Comparison of ENCODE assay signal across 21 cellular contexts in the genomic region with DNA sequence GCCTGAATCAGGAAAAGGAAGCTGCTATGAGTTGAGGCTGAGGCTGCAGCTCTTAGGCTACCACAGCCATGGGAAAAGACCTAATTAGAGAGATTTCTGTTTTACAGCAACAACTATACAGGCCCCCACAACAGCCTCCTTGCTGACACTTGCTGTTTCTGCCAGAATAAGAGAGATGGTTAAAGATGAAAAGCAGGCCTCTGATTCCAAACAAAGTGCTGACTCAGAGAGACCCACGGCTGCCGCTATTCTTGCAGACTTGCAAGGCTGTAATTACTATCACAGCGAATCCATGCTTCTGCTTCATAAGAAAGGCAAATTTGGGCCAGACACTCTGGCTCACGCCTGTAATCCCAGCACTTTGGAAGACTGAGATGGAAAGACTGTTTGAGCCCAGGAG. TPM values are rescaled to one million over a fixed set of nuclear protein-coding genes. Genes with fewer than 3 reads are reported as not detected.
DNase-seq lines count a peak whose midpoint lies in the region; ATAC-seq and TF ChIP-seq lines count a peak whose summit lies in the region.
"Had no signal": no experiment of that assay in that cellular context is flagged by ENCODE, and none has a peak within 500 bp of the region (broad histone marks: within the 10 kb centered on the region; RNA-seq: fewer than 3 reads in every experiment).

No MANE protein-coding gene starts in this region.

- H3K27me3 ChIP-seq in smooth muscle cell (ENCODE audit: low read depth) (no peaks in the 10 kb centered on the region), brain microvascular endothelial cell (replicated peaks) (no peaks in the 10 kb centered on the region)
- H3K27me3 ChIP-seq: Peyer's patch had no signal

- peaks cover 10% of the 10 kb centered on the region for H3F3A ChIP-seq in smooth muscle cell (ENCODE audit: low read depth)

- DNase-seq in NCI-H2227 (lab: John Stamatoyannopoulos, UW; ENCODE audit: unreplicated experiment) (peak; percentile 63), anterior cingulate cortex (lab: John Stamatoyannopoulos, UW) (peak in 32 of 58 donors; percentile 4 to 62 (median 30)), islet precursor cell (peak; percentile 79), smooth muscle cell (lab: John Stamatoyannopoulos, UW; ENCODE audit: unreplicated experiment) (peak; percentile 12), brain microvascular endothelial cell (no peak)
- DNase-seq: aorta, GOT3, left ventricle myocardium superior, NCI-H187 treated with DMSO at 0.1 percent for 48 hours, right cardiac atrium had no signal

- no peaks in the 10 kb centered on the region for H3K79me2 ChIP-seq in smooth muscle cell (ENCODE audit: low read depth)

- TF ChIP-seq CTCF in smooth muscle cell (IDR thresholded peaks at IDR 0.05; ENCODE audit: borderline replicate concordance, insufficient read depth, poor library complexity, severe bottlenecking), result no peak
- TF ChIP-seq CTCF in brain microvascular endothelial cell (IDR thresholded peaks at IDR 0.05; ENCODE audit: low read depth, low read length, missing control alignments), result no peak

- no peak for ATAC-seq in GM18870 (IDR thresholded peaks at IDR 0.05; ENCODE audit: unreplicated experiment)
- no peak for ATAC-seq in activated T-helper 17 cell treated with anti-CD3 and anti-CD28 coated beads, Interleukin-2, amount 50 U/mL, for 72 hours (replicated peaks)

- H2AFZ ChIP-seq in smooth muscle cell (ENCODE audit: low read depth), result no peak overlapping the region

- H3K4me1 ChIP-seq in smooth muscle cell (ENCODE audit: low read depth), result no peaks in the 10 kb centered on the region
- H3K4me1 ChIP-seq: Peyer's patch had no signal

- peaks cover 18% of the 10 kb centered on the region for H3K36me3 Mint-ChIP-seq in activated T-helper 17 cell treated with anti-CD3 and anti-CD28 coated beads, Interleukin-2, amount 50 U/mL, for 72 hours (ENCODE audit: low read depth)
- H3K36me3 Mint-ChIP-seq: activated CD8-positive, alpha-beta memory T cell treated with anti-CD3 and anti-CD28 coated beads, Interleukin-2, amount 10 ng/mL, durations not matched to agents 7 days and 5 days; naive thymus-derived CD8-positive, alpha-beta T cell; type B pancreatic cell; WTC11 had no signal

- in situ Hi-C loops in brain microvascular endothelial cell (cut with HindIII; ENCODE audit: low pct_ligation_motif_present, low sequenced_read_pairs), result loop anchor here (25.0 kb wide), 1 partner anchor 274 kb away; no protein-coding TSS in a partner anchor

- H3K9me3 ChIP-seq in smooth muscle cell (replicated peaks; ENCODE audit: low read depth), result no peaks in the 10 kb centered on the region
- H3K9me3 ChIP-seq: Peyer's patch had no signal

- no peak overlapping the region for H3K4me3 Mint-ChIP-seq in activated T-helper 17 cell treated with anti-CD3 and anti-CD28 coated beads, Interleukin-2, amount 50 U/mL, for 72 hours
- H3K4me3 Mint-ChIP-seq: activated CD8-positive, alpha-beta memory T cell treated with anti-CD3 and anti-CD28 coated beads, Interleukin-2, amount 10 ng/mL, durations not matched to agents 7 days and 5 days; activated naive CD4-positive, alpha-beta T cell treated with anti-CD3 and anti-CD28 coated beads for 36 hours; activated T-cell treated with anti-CD3 and anti-CD28 coated beads, Interleukin-2, amount 50 U/mL, for 72 hours; naive thymus-derived CD8-positive, alpha-beta T cell; type B pancreatic cell; WTC11 had no signal

- peaks cover 12% of the 10 kb centered on the region for H3K4me1 Mint-ChIP-seq in activated T-helper 17 cell treated with anti-CD3 and anti-CD28 coated beads, Interleukin-2, amount 50 U/mL, for 72 hours

- H3K27me3 Mint-ChIP-seq in activated T-helper 17 cell treated with anti-CD3 and anti-CD28 coated beads, Interleukin-2, amount 50 U/mL, for 72 hours, result no peaks in the 10 kb centered on the region
- H3K27me3 Mint-ChIP-seq: activated CD8-positive, alpha-beta memory T cell treated with anti-CD3 and anti-CD28 coated beads, Interleukin-2, amount 10 ng/mL, durations not matched to agents 7 days and 5 days; type B pancreatic cell had no signal

- no peak overlapping the region for H3K4me2 ChIP-seq in smooth muscle cell

- H3K9ac ChIP-seq in smooth muscle cell (ENCODE audit: low read depth), result no peak overlapping the region

- no peak overlapping the region for H3K27ac ChIP-seq in smooth muscle cell (ENCODE audit: low read depth)
- no peak overlapping the region for H3K27ac ChIP-seq in brain microvascular endothelial cell
- H3K27ac ChIP-seq: C4-2B, HL-60, Peyer's patch had no signal

- H4K20me1 ChIP-seq in smooth muscle cell (ENCODE audit: low read depth), result no peaks in the 10 kb centered on the region

- no peak overlapping the region for H3K4me3 ChIP-seq in smooth muscle cell
- no peak overlapping the region for H3K4me3 ChIP-seq in brain microvascular endothelial cell (ENCODE audit: low read depth, low read length)
- H3K4me3 ChIP-seq: Peyer's patch had no signal

- H3K36me3 ChIP-seq in smooth muscle cell (ENCODE audit: low read depth), result no peaks in the 10 kb centered on the region
- no peaks in the 10 kb centered on the region for H3K36me3 ChIP-seq in brain microvascular endothelial cell (replicated peaks)
- H3K36me3 ChIP-seq: Peyer's patch had no signal

- WGBS in smooth muscle cell (ENCODE audit: low lambda C conversion rate), result 3% methylated on average over 4 of the region's 4 CpGs

- H3K9me3 Mint-ChIP-seq in activated T-helper 17 cell treated with anti-CD3 and anti-CD28 coated beads, Interleukin-2, amount 50 U/mL, for 72 hours, result no peaks in the 10 kb centered on the region
- H3K9me3 Mint-ChIP-seq: activated naive CD4-positive, alpha-beta T cell treated with anti-CD3 and anti-CD28 coated beads for 36 hours; activated T-cell treated with anti-CD3 and anti-CD28 coated beads, Interleukin-2, amount 50 U/mL, for 72 hours; naive thymus-derived CD8-positive, alpha-beta T cell; type B pancreatic cell; WTC11 had no signal

- no peak overlapping the region for H3K27ac Mint-ChIP-seq in activated T-helper 17 cell treated with anti-CD3 and anti-CD28 coated beads, Interleukin-2, amount 50 U/mL, for 72 hours
- H3K27ac Mint-ChIP-seq: activated CD8-positive, alpha-beta memory T cell treated with anti-CD3 and anti-CD28 coated beads, Interleukin-2, amount 10 ng/mL, durations not matched to agents 7 days and 5 days; activated naive CD4-positive, alpha-beta T cell treated with anti-CD3 and anti-CD28 coated beads for 36 hours; WTC11 had no signal

RNA-seq across cellular contexts. Expression of gene MCF2L2, which starts 41.8 kb away (rescaled TPM):
- 0.09 and 0.22 TPM in 2 replicates for total RNA-seq in smooth muscle cell
- 0.44 TPM in 1 of 2 replicates, not detected in the other for polyA plus RNA-seq in smooth muscle cell
- total RNA-seq in activated T-helper 17 cell treated with anti-CD3 and anti-CD28 coated beads, Interleukin-2, amount 50 U/mL, for 72 hours, result 1 to 10 TPM; 9.0 to 10.0 TPM
